ENCODE assay signal across 8 cellular contexts in genomic region chr1:155255243-155256100, GRCh38.
DNase-seq lines count a peak whose midpoint lies in the region; ATAC-seq and TF ChIP-seq lines count a peak whose summit lies in the region.

TSS of gene ENTREP3 (minus strand) at chr1:155255483. CDS start at chr1:155254877, 606 bp downstream.

- H3K4me3 ChIP-seq in HUES48 (ENCODE audit: low read depth, low read length), result peak within 1 kb of the TSS; percentile 79
- H3K4me3 ChIP-seq in OCI-LY3 (ENCODE audit: low read length), result peak within 1 kb of the TSS; percentile 83

- H3K9me3 ChIP-seq in HUES48 (ENCODE audit: control insufficient read depth, insufficient read depth, low read length) (no peaks in the 10 kb centered on the region), OCI-LY3 (ENCODE audit: insufficient read depth, low read length) (no peaks in the 10 kb centered on the region)

- H3K4me1 ChIP-seq in HUES48 (ENCODE audit: control insufficient read depth, insufficient read depth, low read length), result peaks cover 13% of the 10 kb centered on the region; the same call in 1 of the 2 replicates
- H3K4me1 ChIP-seq in OCI-LY3 (ENCODE audit: low read length), result peaks cover 18% of the 10 kb centered on the region

- H3K4me2 ChIP-seq in OCI-LY3 (ENCODE audit: low read length), result peak within 1 kb of the TSS; percentile 89

- H3K79me2 ChIP-seq in OCI-LY3 (ENCODE audit: low read length), result peaks cover 9% of the 10 kb centered on the region

- peak; percentile 34 for ATAC-seq in GM18520 (IDR thresholded peaks at IDR 0.05; ENCODE audit: unreplicated experiment)

- H3K36me3 ChIP-seq in HUES48 (ENCODE audit: control insufficient read depth, insufficient read depth, low read length) (peaks cover 18% of the 10 kb centered on the region), OCI-LY3 (replicated peaks; ENCODE audit: low read depth, low read length) (peaks cover 24% of the 10 kb centered on the region)

- DNase-seq in 8988T, result peak; percentile 92
- DNase-seq in activated T-cell treated with anti-CD3 and anti-CD28 coated beads for 4 hours, result peak; percentile 61
- DNase-seq in epidermal melanocyte (ENCODE audit: insufficient read length, low spot score), result peak; percentile 96
- peak; percentile 90 for DNase-seq in midbrain (lab: John Stamatoyannopoulos, UW)
- peak; percentile 64 to 74 for DNase-seq in stimulated activated CD8-positive, alpha-beta memory T cell treated with anti-CD3 and anti-CD28 coated beads, Interleukin-2, amount 100 ng/mL, for 48 hours (ENCODE audit: low read depth in 2 of 2)

- peak within 1 kb of the TSS; percentile 3; the same call in 1 of the 2 replicates for H2AFZ ChIP-seq in OCI-LY3 (ENCODE audit: low read depth, low read length)

- 0 out of 2 replicates have a peak within 1 kb of the TSS, but pooled peaks have one; percentile 23 for H3K9ac ChIP-seq in HUES48 (ENCODE audit: low read depth, low read length)
- H3K9ac ChIP-seq in OCI-LY3 (ENCODE audit: low read length), result peak within 1 kb of the TSS; percentile 68

- TF ChIP-seq CTCF in OCI-LY3 (IDR thresholded peaks at IDR 0.05; ENCODE audit: low read depth, low read length), result no peak

- H4K20me1 ChIP-seq in OCI-LY3 (ENCODE audit: insufficient read depth, low read length), result no peaks in the 10 kb centered on the region

- H3K27ac ChIP-seq in HUES48 (ENCODE audit: low read depth, low read length) (peak within 1 kb of the TSS; percentile 68), OCI-LY3 (ENCODE audit: low read length) (peak within 1 kb of the TSS; percentile 13)

- no peaks in the 10 kb centered on the region for H3K27me3 ChIP-seq in HUES48 (ENCODE audit: control insufficient read depth, insufficient read depth, low read length)
- H3K27me3 ChIP-seq in OCI-LY3 (ENCODE audit: low read depth, low read length), result no peaks in the 10 kb centered on the region

Comparison
In these comparisons a context has a peak if more than half of its experiments do, and no peak if none do; other contexts are left out.
1. Peak in every context shown above with its lines: DNase-seq, ATAC-seq, H3K4me3 ChIP-seq and H3K27ac ChIP-seq.